In the genomic region with DNA sequence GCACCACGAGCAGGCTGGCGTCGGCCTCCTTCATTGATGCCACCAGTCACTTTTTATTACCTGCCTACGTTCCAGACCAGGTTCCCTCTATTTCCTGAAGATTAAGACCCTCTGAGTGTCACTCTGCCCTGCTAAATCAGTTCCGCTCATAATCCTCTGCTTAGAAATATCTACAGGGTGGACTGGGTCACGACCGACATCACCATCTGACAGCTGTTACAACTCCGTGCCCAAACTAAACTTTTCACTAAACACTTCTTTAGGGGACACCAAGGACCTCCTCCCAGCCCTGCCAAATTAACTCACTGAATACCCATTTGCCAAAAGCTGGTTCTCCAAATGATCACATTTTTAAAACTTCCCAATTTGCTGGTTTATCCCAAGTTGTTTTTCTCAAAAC, we compare ENCODE assay signal across 5 cellular contexts.
"Had no signal": no experiment of that assay in that cellular context is flagged by ENCODE, and none has a peak within 500 bp of the region (broad histone marks: within the 10 kb centered on the region; RNA-seq: fewer than 3 reads in every experiment).

No MANE protein-coding gene starts in this region.

- H3K27ac Mint-ChIP-seq: IgD-negative memory B cell had no signal

- H3K27ac ChIP-seq: HL-60 had no signal

- DNase-seq: IMR-90, KBM-7 had no signal

- H3K27me3 Mint-ChIP-seq: IgD-negative memory B cell had no signal

- H3K4me1 Mint-ChIP-seq: IgD-negative memory B cell had no signal

- H3K4me3 Mint-ChIP-seq: IgD-negative memory B cell had no signal

- H3K4me3 ChIP-seq: K562 had no signal
